Comparison of ENCODE assay signal across 10 cellular contexts in the genomic region with DNA sequence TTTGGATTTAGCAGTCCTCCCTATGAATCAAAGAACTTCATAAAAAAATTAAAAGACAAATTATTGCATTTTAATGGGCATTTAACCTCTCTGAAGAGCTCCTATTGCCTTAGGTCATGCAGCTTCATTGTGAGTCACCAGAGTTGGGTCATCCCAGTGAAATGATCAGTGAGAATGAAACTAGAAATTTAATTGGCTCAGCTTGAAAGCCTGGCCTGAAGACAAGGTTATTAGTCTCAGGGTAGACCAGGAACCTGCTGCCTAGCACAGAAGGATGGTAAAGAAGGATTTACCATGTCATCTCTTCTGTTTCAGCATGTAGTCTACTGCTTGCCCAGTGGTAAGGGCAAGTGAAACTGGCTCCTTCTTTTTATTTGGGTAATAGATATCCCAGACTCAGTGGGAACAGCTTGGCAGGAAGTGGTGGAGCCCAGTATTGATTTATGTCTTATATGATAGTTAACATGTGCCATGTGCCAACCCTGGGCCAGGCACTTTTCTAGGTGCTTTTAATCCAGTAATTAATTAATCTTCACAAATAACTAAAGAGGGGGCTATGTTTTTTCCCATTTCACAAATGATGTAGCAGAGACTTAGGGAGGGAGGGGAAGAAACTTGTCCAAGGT. TPM values are rescaled to one million over a fixed set of nuclear protein-coding genes. Genes with fewer than 3 reads are reported as not detected.
A peak's percentile ranks its signal among the peaks of the same experiment; 100 is the strongest.
DNase-seq lines count a peak whose midpoint lies in the region; TF ChIP-seq lines count a peak whose summit lies in the region.
"Had no signal": no experiment of that assay in that cellular context is flagged by ENCODE, and none has a peak within 500 bp of the region (broad histone marks: within the 10 kb centered on the region; RNA-seq: fewer than 3 reads in every experiment).

No MANE protein-coding gene starts in this region.

- H3K27ac ChIP-seq in adrenal gland (peak overlapping the region in 1 of 5 donors; percentile 47), trophoblast cell (ENCODE audit: low read depth, low read length) (no peak overlapping the region)
- H3K27ac ChIP-seq in effector memory CD4-positive, alpha-beta T cell (ENCODE audit: insufficient read depth, low read length, poor library complexity, severe bottlenecking): no peak overlapping the region
- H3K27ac ChIP-seq: 22Rv1 had no signal

- H3K9me3 ChIP-seq in adrenal gland (replicated peaks in 1 of 3) (no peaks in the 10 kb centered on the region), trophoblast cell (ENCODE audit: insufficient read depth, low read depth, low read length) (no peaks in the 10 kb centered on the region)
- no peaks in the 10 kb centered on the region for H3K9me3 ChIP-seq in effector memory CD4-positive, alpha-beta T cell (ENCODE audit: control insufficient read depth, low read length)

- intact Hi-C loops in adrenal gland (cut with DNase I): no loop called here
- intact Hi-C loops in activated T-helper 2 cell treated with anti-CD3 and anti-CD28 coated beads, Interferon-gamma antibody, Interleukin-2, Interleukin-4, amounts not matched to agents 10 μg/mL and 5 μg/mL and 100 μg/mL, durations not matched to agents 14 hours and 24 hours and 36 hours (cut with micrococcal nuclease): no loop called here

- H3K4me3 ChIP-seq in adrenal gland (no peak overlapping the region), trophoblast cell (ENCODE audit: low read depth, low read length) (no peak overlapping the region)
- no peak overlapping the region for H3K4me3 ChIP-seq in effector memory CD4-positive, alpha-beta T cell (ENCODE audit: insufficient read depth, low read depth, low read length, poor library complexity, severe bottlenecking)
- H3K4me3 ChIP-seq: skin epidermis had no signal

- H3K23ac ChIP-seq in trophoblast cell (ENCODE audit: low read length): no peak overlapping the region

- H3K9me3 Mint-ChIP-seq in activated T-helper 2 cell treated with anti-CD3 and anti-CD28 coated beads, Interferon-gamma antibody, Interleukin-2, Interleukin-4, amounts not matched to agents 10 μg/mL and 5 μg/mL and 100 μg/mL, durations not matched to agents 14 hours and 24 hours and 36 hours: no peaks in the 10 kb centered on the region

- H4K8ac ChIP-seq in trophoblast cell (ENCODE audit: low read depth, low read length): no peak overlapping the region

- H4K12ac ChIP-seq in trophoblast cell (ENCODE audit: low read depth, low read length): no peak overlapping the region

- no peak overlapping the region for H3K4ac ChIP-seq in trophoblast cell (ENCODE audit: low read depth, low read length)

- no peak overlapping the region for H3K4me3 Mint-ChIP-seq in activated T-helper 2 cell treated with anti-CD3 and anti-CD28 coated beads, Interferon-gamma antibody, Interleukin-2, Interleukin-4, amounts not matched to agents 10 μg/mL and 5 μg/mL and 100 μg/mL, durations not matched to agents 14 hours and 24 hours and 36 hours (ENCODE audit: low read depth)

- H3K18ac ChIP-seq in trophoblast cell (ENCODE audit: low read length): no peak overlapping the region

- H3K27me3 ChIP-seq in adrenal gland (no peaks in the 10 kb centered on the region), trophoblast cell (ENCODE audit: insufficient read depth, low read length) (no peaks in the 10 kb centered on the region)
- H3K27me3 ChIP-seq in effector memory CD4-positive, alpha-beta T cell (replicated peaks; ENCODE audit: control insufficient read depth, insufficient read depth, low read length, poor library complexity, severe bottlenecking): no peaks in the 10 kb centered on the region

- no peak overlapping the region for H2AFZ ChIP-seq in trophoblast cell (ENCODE audit: insufficient read depth, low read length, poor library complexity)

- H3K79me2 ChIP-seq in trophoblast cell (ENCODE audit: control insufficient read depth, insufficient read depth, low read length, poor library complexity): no peaks in the 10 kb centered on the region

- H3K4me1 Mint-ChIP-seq in activated T-helper 2 cell treated with anti-CD3 and anti-CD28 coated beads, Interferon-gamma antibody, Interleukin-2, Interleukin-4, amounts not matched to agents 10 μg/mL and 5 μg/mL and 100 μg/mL, durations not matched to agents 14 hours and 24 hours and 36 hours (ENCODE audit: low read depth): peaks cover 8% of the 10 kb centered on the region

- no peak overlapping the region for H3K14ac ChIP-seq in trophoblast cell (ENCODE audit: low read length)

- no peak overlapping the region for H4K91ac ChIP-seq in trophoblast cell (ENCODE audit: low read depth, low read length)

- no peaks in the 10 kb centered on the region for H3K36me3 Mint-ChIP-seq in activated T-helper 2 cell treated with anti-CD3 and anti-CD28 coated beads, Interferon-gamma antibody, Interleukin-2, Interleukin-4, amounts not matched to agents 10 μg/mL and 5 μg/mL and 100 μg/mL, durations not matched to agents 14 hours and 24 hours and 36 hours (ENCODE audit: low read depth)

- no peak overlapping the region for H3K27ac Mint-ChIP-seq in activated T-helper 2 cell treated with anti-CD3 and anti-CD28 coated beads, Interferon-gamma antibody, Interleukin-2, Interleukin-4, amounts not matched to agents 10 μg/mL and 5 μg/mL and 100 μg/mL, durations not matched to agents 14 hours and 24 hours and 36 hours

- H3K4me2 ChIP-seq in trophoblast cell (ENCODE audit: low read length): no peak overlapping the region

- no peaks in the 10 kb centered on the region for H3K79me1 ChIP-seq in trophoblast cell (ENCODE audit: low read length)

- DNase-seq in DMS 273 (lab: John Stamatoyannopoulos, UW; ENCODE audit: unreplicated experiment) (peak; percentile 42), DMS 273 treated with DMSO at 0.1 percent for 48 hours (lab: John Stamatoyannopoulos, UW) (no peak), HPDE6-E6E7 (ENCODE audit: extremely low spot score) (peak; percentile 89), adrenal gland (peak; percentile 36 to 78 (median 61)), trophoblast cell (peak; percentile 54 to 83), DMS79 (lab: John Stamatoyannopoulos, UW) (no peak)
- DNase-seq in effector memory CD4-positive, alpha-beta T cell: no peak
- DNase-seq in activated T-helper 2 cell treated with anti-CD3 and anti-CD28 coated beads, Interferon-gamma antibody, Interleukin-2, Interleukin-4, amounts not matched to agents 10 μg/mL and 5 μg/mL and 100 μg/mL, durations not matched to agents 14 hours and 24 hours and 36 hours (ENCODE audit: low spot score): no peak

- H3K9ac ChIP-seq in trophoblast cell (ENCODE audit: low read length): no peak overlapping the region

- peaks cover 15% of the 10 kb centered on the region for H3K27me3 Mint-ChIP-seq in activated T-helper 2 cell treated with anti-CD3 and anti-CD28 coated beads, Interferon-gamma antibody, Interleukin-2, Interleukin-4, amounts not matched to agents 10 μg/mL and 5 μg/mL and 100 μg/mL, durations not matched to agents 14 hours and 24 hours and 36 hours (ENCODE audit: low read depth)

- H2AK5ac ChIP-seq in trophoblast cell (ENCODE audit: low read length): no peak overlapping the region

- no peaks in the 10 kb centered on the region for H3K36me3 ChIP-seq in adrenal gland (replicated peaks in 1 of 2)
- H3K36me3 ChIP-seq in trophoblast cell (ENCODE audit: control insufficient read depth in 1 of 2, insufficient read depth in 2 of 2, low read length in 2 of 2): no peaks in the 10 kb centered on the region
- H3K36me3 ChIP-seq in effector memory CD4-positive, alpha-beta T cell (ENCODE audit: control insufficient read depth, insufficient read depth, low read length): no peaks in the 10 kb centered on the region

- no peak overlapping the region for H2BK5ac ChIP-seq in trophoblast cell (ENCODE audit: low read depth, low read length, poor library complexity)

- H3K4me1 ChIP-seq in adrenal gland (replicated peaks in 1 of 2): no peaks in the 10 kb centered on the region
- H3K4me1 ChIP-seq in trophoblast cell (ENCODE audit: control insufficient read depth in 1 of 2, insufficient read depth in 2 of 2, low read length in 2 of 2): no peaks in the 10 kb centered on the region
- H3K4me1 ChIP-seq in effector memory CD4-positive, alpha-beta T cell (ENCODE audit: control insufficient read depth, insufficient read depth, low read length, poor library complexity, severe bottlenecking): no peaks in the 10 kb centered on the region

- no peak overlapping the region for H2BK120ac ChIP-seq in trophoblast cell (ENCODE audit: insufficient read depth, low read length, poor library complexity)

- no peak overlapping the region for H2BK12ac ChIP-seq in trophoblast cell (ENCODE audit: low read length)

- no peak for TF ChIP-seq POLR2A in adrenal gland (IDR thresholded peaks at IDR 0.05)

- no peak for TF ChIP-seq CTCF in adrenal gland (IDR thresholded peaks at IDR 0.05)

RNA-seq across cellular contexts. Expression of a gene that starts 23.6 kb away (rescaled TPM):
- total RNA-seq in adrenal gland: 1 to 10 TPM in 1 of 8 donors, under 1 TPM in 6, not detected in 1; 0.04 to 1.4 (median 0.10) TPM
- under 1 TPM; 0.15 to 0.30 (median 0.16) TPM for polyA plus RNA-seq in adrenal gland
- polyA plus RNA-seq in trophoblast cell (2013): 22.9 and 24.7 TPM in 2 replicates
- not detected in 2 replicates for total RNA-seq in activated T-helper 2 cell treated with anti-CD3 and anti-CD28 coated beads, Interferon-gamma antibody, Interleukin-2, Interleukin-4, amounts not matched to agents 10 μg/mL and 5 μg/mL and 100 μg/mL, durations not matched to agents 14 hours and 24 hours and 36 hours

Comparison
In these comparisons a context has a peak if more than half of its experiments do, and no peak if none do; other contexts are left out.
1. DNase-seq: peak in DMS 273 (single experiment), HPDE6-E6E7 (single experiment), adrenal gland (7 of 7) and trophoblast cell (2 of 2); none in DMS 273 treated with DMSO at 0.1 percent for 48 hours (single experiment), DMS79 (single experiment), effector memory CD4-positive, alpha-beta T cell (0 of 3) and activated T-helper 2 cell treated with anti-CD3 and anti-CD28 coated beads, Interferon-gamma antibody, Interleukin-2, Interleukin-4, amounts not matched to agents 10 μg/mL and 5 μg/mL and 100 μg/mL, durations not matched to agents 14 hours and 24 hours and 36 hours (single experiment).